In genomic region chr10:119371704-119372663, GRCh38 we compare ENCODE assay signal across 9 cellular contexts.
DNase-seq lines count a peak whose midpoint lies in the region; ATAC-seq and TF ChIP-seq lines count a peak whose summit lies in the region.
"Had no signal": no experiment of that assay in that cellular context is flagged by ENCODE, and none has a peak within 500 bp of the region (broad histone marks: within the 10 kb centered on the region; RNA-seq: fewer than 3 reads in every experiment).

No MANE protein-coding gene starts in this region.

- H3K9me3 ChIP-seq in CD4-positive, alpha-beta T cell (ENCODE audit: control insufficient read depth, low read length): no peaks in the 10 kb centered on the region
- no peaks in the 10 kb centered on the region for H3K9me3 ChIP-seq in endodermal cell (ENCODE audit: control insufficient read depth, low read length)

- ATAC-seq in CD4-positive, alpha-beta T cell (ENCODE audit: poor library complexity): no peak
- ATAC-seq in activated T-helper 17 cell treated with anti-CD3 and anti-CD28 coated beads, Interleukin-2, amount 50 U/mL, for 72 hours (replicated peaks): peak; percentile 83
- ATAC-seq in naive B cell (ENCODE audit: low read depth in 2 of 2) (no peak), HG02981 (IDR thresholded peaks at IDR 0.05; ENCODE audit: unreplicated experiment) (no peak)

- no peak overlapping the region for H3K27ac ChIP-seq in CD4-positive, alpha-beta T cell (ENCODE audit: low read depth, low read length)
- H3K27ac ChIP-seq in endodermal cell (ENCODE audit: low read depth, low read length): no peak overlapping the region
- H3K27ac ChIP-seq in dorsolateral prefrontal cortex: peak overlapping the region in 17 of 59 donors; percentile 2 to 80 (median 46)

- H3K36me3 Mint-ChIP-seq in CD4-positive, alpha-beta T cell (ENCODE audit: low read depth): peaks cover 9% of the 10 kb centered on the region
- no peaks in the 10 kb centered on the region for H3K36me3 Mint-ChIP-seq in activated T-helper 17 cell treated with anti-CD3 and anti-CD28 coated beads, Interleukin-2, amount 50 U/mL, for 72 hours (ENCODE audit: low read depth)
- H3K36me3 Mint-ChIP-seq in naive B cell: peaks cover 0 to 18% of the 10 kb centered on the region in 2 donors
- no peaks in the 10 kb centered on the region for H3K36me3 Mint-ChIP-seq in endodermal cell (ENCODE audit: low read depth)

- POLR2A ChIA-PET in CD4-positive, alpha-beta T cell (lab: Charles Lee): no interaction called here

- H3K36me3 ChIP-seq in endodermal cell (ENCODE audit: control insufficient read depth, insufficient read depth, low read length): no peaks in the 10 kb centered on the region

- no peak overlapping the region for H3K4me3 Mint-ChIP-seq in CD4-positive, alpha-beta T cell
- no peak overlapping the region for H3K4me3 Mint-ChIP-seq in activated T-helper 17 cell treated with anti-CD3 and anti-CD28 coated beads, Interleukin-2, amount 50 U/mL, for 72 hours
- H3K4me3 Mint-ChIP-seq in naive B cell: peak overlapping the region in 6 of 8 donors; percentile 29 to 85 (median 69)
- no peak overlapping the region for H3K4me3 Mint-ChIP-seq in endodermal cell

- intact Hi-C loops in CD4-positive, alpha-beta T cell (cut with DNase I, micrococcal nuclease): no loop called here
- intact Hi-C loops in dorsolateral prefrontal cortex (cut with DNase I): no loop called here

- DNase-seq in CD4-positive, alpha-beta T cell: no peak
- DNase-seq in GM20000 (ENCODE audit: low spot score) (peak; percentile 68), naive B cell (no peak), endodermal cell (no peak), dorsolateral prefrontal cortex (no peak), DMS114 treated with DMSO at 0.1 percent for 48 hours (lab: John Stamatoyannopoulos, UW; ENCODE audit: unreplicated experiment) (no peak)
- DNase-seq: activated gamma-delta T cell treated with Interleukin-2 at 50 U/mL for 16 hours had no signal

- no peaks in the 10 kb centered on the region for H3K4me1 ChIP-seq in endodermal cell (ENCODE audit: control insufficient read depth, insufficient read depth, low read length)

- 75 to 83% methylated on average over 5 to 7 of the region's 7 CpGs for WGBS in endodermal cell (ENCODE audit: insufficient coverage in 1 of 2, insufficient read length in 1 of 2), 2 experiments

- no peak overlapping the region for H3K4me3 ChIP-seq in endodermal cell (ENCODE audit: low read length)
- no peak overlapping the region for H3K4me3 ChIP-seq in dorsolateral prefrontal cortex

- H3K9me3 Mint-ChIP-seq in CD4-positive, alpha-beta T cell: no peaks in the 10 kb centered on the region
- no peaks in the 10 kb centered on the region for H3K9me3 Mint-ChIP-seq in activated T-helper 17 cell treated with anti-CD3 and anti-CD28 coated beads, Interleukin-2, amount 50 U/mL, for 72 hours
- H3K9me3 Mint-ChIP-seq in naive B cell (peaks cover 0 to 13% (median 10%) of the 10 kb centered on the region in 7 donors), endodermal cell (no peaks in the 10 kb centered on the region)

- H3K4me1 Mint-ChIP-seq in CD4-positive, alpha-beta T cell (ENCODE audit: low read depth): peaks cover 26% of the 10 kb centered on the region
- H3K4me1 Mint-ChIP-seq in activated T-helper 17 cell treated with anti-CD3 and anti-CD28 coated beads, Interleukin-2, amount 50 U/mL, for 72 hours: peaks cover 28% of the 10 kb centered on the region
- H3K4me1 Mint-ChIP-seq in naive B cell (peaks cover 74 to 85% (median 75%) of the 10 kb centered on the region in 3 donors), endodermal cell (peaks cover 11% of the 10 kb centered on the region)

- no peaks in the 10 kb centered on the region for H3K27me3 ChIP-seq in CD4-positive, alpha-beta T cell (ENCODE audit: control insufficient read depth, insufficient read depth, low read length)
- H3K27me3 ChIP-seq in endodermal cell (ENCODE audit: control insufficient read depth, insufficient read depth, low read length, poor library complexity, severe bottlenecking) (no peaks in the 10 kb centered on the region), dorsolateral prefrontal cortex (no peaks in the 10 kb centered on the region)

- H3K27ac Mint-ChIP-seq in CD4-positive, alpha-beta T cell: peak overlapping the region; percentile 39
- H3K27ac Mint-ChIP-seq in activated T-helper 17 cell treated with anti-CD3 and anti-CD28 coated beads, Interleukin-2, amount 50 U/mL, for 72 hours: peak overlapping the region; percentile 56
- H3K27ac Mint-ChIP-seq in naive B cell: peak overlapping the region; percentile 78 to 99 (median 96)
- H3K27ac Mint-ChIP-seq in endodermal cell: no peak overlapping the region

- no peak for TF ChIP-seq CTCF in CD4-positive, alpha-beta T cell (IDR thresholded peaks at IDR 0.05)
- no peak for TF ChIP-seq CTCF in GM20000 (IDR thresholded peaks at IDR 0.05; ENCODE audit: extremely low read depth, missing control alignments)
- TF ChIP-seq CTCF in endodermal cell (conservative IDR thresholded peaks at IDR 0.05): no peak
- no peak for TF ChIP-seq CTCF in dorsolateral prefrontal cortex (IDR thresholded peaks at IDR 0.05 in 54 of 56, conservative IDR thresholded peaks at IDR 0.05 in 2 of 56; ENCODE audit: low read depth in 1 of 56, partially characterized antibody in 56 of 56)

- CTCF ChIA-PET in CD4-positive, alpha-beta T cell (lab: Charles Lee): no interaction called here

- no peaks in the 10 kb centered on the region for H3K27me3 Mint-ChIP-seq in CD4-positive, alpha-beta T cell
- H3K27me3 Mint-ChIP-seq in activated T-helper 17 cell treated with anti-CD3 and anti-CD28 coated beads, Interleukin-2, amount 50 U/mL, for 72 hours: no peaks in the 10 kb centered on the region
- no peaks in the 10 kb centered on the region for H3K27me3 Mint-ChIP-seq in naive B cell
- no peaks in the 10 kb centered on the region for H3K27me3 Mint-ChIP-seq in endodermal cell (ENCODE audit: insufficient read depth)

- H3K9ac ChIP-seq in endodermal cell (ENCODE audit: extremely low read depth, low read length, poor library complexity, severe bottlenecking): no peak overlapping the region

Comparison
In these comparisons a context has a peak if more than half of its experiments do, and no peak if none do; other contexts are left out.
1. H3K4me3 Mint-ChIP-seq: peak in naive B cell (6 of 8); none in CD4-positive, alpha-beta T cell (single experiment), activated T-helper 17 cell treated with anti-CD3 and anti-CD28 coated beads, Interleukin-2, amount 50 U/mL, for 72 hours (single experiment) and endodermal cell (single experiment).